Comparison of ENCODE assay signal across 13 cellular contexts in the genomic region with DNA sequence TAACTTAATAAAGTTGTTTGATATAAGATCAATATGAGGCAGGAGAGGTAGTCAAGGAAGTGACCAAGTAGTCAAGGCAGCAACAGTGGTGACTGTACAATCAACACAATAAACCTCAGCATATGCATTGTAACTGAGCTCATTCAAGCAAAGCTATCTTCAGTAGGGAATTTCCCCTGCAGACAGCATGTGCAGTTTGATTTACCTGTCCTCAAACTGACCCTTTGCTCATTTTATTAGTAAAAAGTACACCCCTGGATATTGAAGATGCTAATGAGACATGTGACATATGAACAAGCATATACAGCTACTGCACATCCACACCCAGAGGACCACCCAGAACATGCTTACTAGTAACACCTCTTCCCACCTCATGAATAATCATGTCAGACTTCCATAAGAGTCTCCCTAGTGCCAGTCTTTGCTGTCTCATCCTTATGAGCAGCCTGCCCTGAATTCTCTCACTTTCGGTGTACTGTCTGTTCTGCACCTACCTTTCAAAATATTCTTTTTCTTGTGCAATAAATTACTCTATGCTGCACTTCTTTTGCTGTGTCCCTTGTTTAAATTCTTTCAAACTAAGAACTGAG. TPM values are rescaled to one million over a fixed set of nuclear protein-coding genes. Genes with fewer than 3 reads are reported as not detected.
DNase-seq lines count a peak whose midpoint lies in the region; ATAC-seq, FAIRE-seq and TF ChIP-seq lines count a peak whose summit lies in the region.
"Had no signal": no experiment of that assay in that cellular context is flagged by ENCODE, and none has a peak within 500 bp of the region (broad histone marks: within the 10 kb centered on the region; RNA-seq: fewer than 3 reads in every experiment).

No MANE protein-coding gene starts in this region.

- peaks cover 10% of the 10 kb centered on the region for H3K4me1 ChIP-seq in astrocyte (ENCODE audit: insufficient read depth, low read length)
- H3K4me1 ChIP-seq: body of pancreas, prostate gland had no signal

- H3K36me3 ChIP-seq in astrocyte (ENCODE audit: insufficient read depth, low read length): no peaks in the 10 kb centered on the region
- H3K36me3 ChIP-seq: prostate gland had no signal

- H3K36me3 Mint-ChIP-seq in astrocyte (ENCODE audit: low read depth, unreplicated experiment): no peaks in the 10 kb centered on the region

- H3K4me3 ChIP-seq in astrocyte (ENCODE audit: insufficient read depth, low read depth, low read length): no peak overlapping the region
- H3K4me3 ChIP-seq: body of pancreas, prostate gland had no signal

- H3K27me3 Mint-ChIP-seq in astrocyte (ENCODE audit: low read depth, unreplicated experiment): peaks cover 7% of the 10 kb centered on the region

- no peak overlapping the region for H3K4me3 Mint-ChIP-seq in astrocyte (ENCODE audit: unreplicated experiment)

- no peak for TF ChIP-seq CTCF in astrocyte (IDR thresholded peaks at IDR 0.05; ENCODE audit: insufficient read depth, low read depth, low read length)

- H3K27ac Mint-ChIP-seq in astrocyte (ENCODE audit: unreplicated experiment): no peak overlapping the region

- peak overlapping the region; percentile 6 for H3K4me2 ChIP-seq in astrocyte (ENCODE audit: low read length)

- no peaks in the 10 kb centered on the region for H3K27me3 ChIP-seq in astrocyte (ENCODE audit: insufficient read depth, low read length)
- H3K27me3 ChIP-seq: body of pancreas had no signal

- peaks cover 3% of the 10 kb centered on the region for H3K9me3 Mint-ChIP-seq in astrocyte (ENCODE audit: unreplicated experiment)

- H3K27ac ChIP-seq in astrocyte (ENCODE audit: low read depth, low read length): no peak overlapping the region
- H3K27ac ChIP-seq: body of pancreas, prostate gland had no signal

- DNase-seq in A172 (ENCODE audit: low spot score) (peak; percentile 80), astrocyte (ENCODE audit: low read depth) (no peak), C1 segment of cervical spinal cord (lab: John Stamatoyannopoulos, UW) (no peak), SKM-1 (lab: John Stamatoyannopoulos, UW; ENCODE audit: unreplicated experiment) (no peak), putamen (ENCODE audit: low spot score) (no peak), cerebellar cortex (ENCODE audit: low spot score) (no peak)
- DNase-seq: activated T-cell treated with anti-CD3 and anti-CD28 coated beads, Interleukin-2, amount 50 U/mL, for 48 hours; body of pancreas; SHP77; stimulated activated CD4-positive, alpha-beta T cell treated with anti-CD3 and anti-CD28 coated beads, Interleukin-2, amount 100 ng/mL, for 48 hours had no signal

- H4K20me1 ChIP-seq in astrocyte (ENCODE audit: insufficient read depth, low read length): no peaks in the 10 kb centered on the region

- no peaks in the 10 kb centered on the region for H3K79me2 ChIP-seq in astrocyte (ENCODE audit: insufficient read depth, low read length)

- no peak for FAIRE-seq in astrocyte (lab: Jason Lieb, UNC)

- H3K9me3 ChIP-seq in astrocyte (ENCODE audit: insufficient read depth, low read depth, low read length): no peaks in the 10 kb centered on the region
- H3K9me3 ChIP-seq: body of pancreas, prostate gland had no signal

- H2AFZ ChIP-seq in astrocyte (ENCODE audit: low read depth, low read length): no peak overlapping the region

- ATAC-seq in GM18520 (IDR thresholded peaks at IDR 0.05; ENCODE audit: unreplicated experiment) (peak; percentile 70), HG03064 (IDR thresholded peaks at IDR 0.05; ENCODE audit: low read depth, unreplicated experiment) (peak; percentile 73)
- ATAC-seq: body of pancreas had no signal

- no peak overlapping the region for H3K9ac ChIP-seq in astrocyte (ENCODE audit: low read length)

- H3K4me1 Mint-ChIP-seq in astrocyte (ENCODE audit: low read depth, unreplicated experiment): peaks cover 15% of the 10 kb centered on the region

RNA-seq across cellular contexts. Expression of a gene that starts 15.3 kb away (rescaled TPM):
- 2.3 and 3.5 TPM in 2 replicates for total RNA-seq in A172 (2014; rRNA removed; shearing (Covaris generic))
- total RNA-seq in astrocyte: 2.1 and 2.5 TPM in 2 replicates

RNA-seq across cellular contexts. Expression of a gene that starts 15.4 kb away (rescaled TPM):
- 72.9 and 84.5 TPM in 2 replicates for total RNA-seq in A172 (2014; rRNA removed; shearing (Covaris generic))
- 14.8 and 17.5 TPM in 2 replicates for total RNA-seq in astrocyte

RNA-seq across cellular contexts. Expression of a gene that starts 26.0 kb away (rescaled TPM):
- 105 and 123 TPM in 2 replicates for total RNA-seq in A172 (2014; rRNA removed; shearing (Covaris generic))
- total RNA-seq in astrocyte: 206 and 215 TPM in 2 replicates

RNA-seq across cellular contexts. Expression of a gene that starts 35.6 kb away (rescaled TPM):
- 23.1 and 33.3 TPM in 2 replicates for total RNA-seq in A172 (2014; rRNA removed; shearing (Covaris generic))
- total RNA-seq in astrocyte: 41.6 and 44.4 TPM in 2 replicates

RNA-seq across cellular contexts. Expression of a gene that starts 48.8 kb away (rescaled TPM):
- total RNA-seq in A172 (2014; rRNA removed; shearing (Covaris generic)): 5.9 and 7.9 TPM in 2 replicates
- total RNA-seq in astrocyte: 19.2 and 23.2 TPM in 2 replicates
